In the genomic region with DNA sequence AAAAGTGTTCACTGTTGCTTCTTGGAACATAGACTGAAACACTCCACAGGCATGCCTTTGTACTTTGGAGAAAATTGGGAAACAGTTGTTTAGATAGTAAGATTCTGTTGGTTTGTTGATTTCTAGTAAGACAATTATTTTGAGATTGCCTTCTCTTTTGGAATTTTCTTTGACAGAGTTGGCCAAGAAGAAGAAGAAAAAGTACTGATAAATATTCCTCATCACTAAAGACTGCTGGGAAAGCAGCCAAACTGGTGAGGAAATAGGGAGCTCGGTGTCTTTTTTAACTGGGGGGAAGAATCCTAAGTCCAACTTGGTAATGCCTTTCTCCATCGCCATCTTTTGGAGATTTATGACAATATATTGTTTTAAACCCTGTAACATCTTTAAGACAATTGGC, we compare ENCODE assay signal across 28 cellular contexts.
A peak's percentile ranks its signal among the peaks of the same experiment; 100 is the strongest.
DNase-seq lines count a peak whose midpoint lies in the region; ATAC-seq and TF ChIP-seq lines count a peak whose summit lies in the region.
"Had no signal": no experiment of that assay in that cellular context is flagged by ENCODE, and none has a peak within 500 bp of the region (broad histone marks: within the 10 kb centered on the region; RNA-seq: fewer than 3 reads in every experiment).

No MANE protein-coding gene starts in this region.

- no peak overlapping the region for H2BK15ac ChIP-seq in neuronal stem cell (ENCODE audit: low read length)

- H3K23ac ChIP-seq in neuronal stem cell (ENCODE audit: low read depth, low read length, poor library complexity), result no peak overlapping the region

- intact Hi-C loops in sciatic nerve (cut with DNase I) (no loop called here), PC-9 (cut with micrococcal nuclease; ENCODE audit: unreplicated experiment) (no loop called here)

- no peaks in the 10 kb centered on the region for H3K9me3 ChIP-seq in fibroblast of lung (ENCODE audit: control insufficient read depth, insufficient read depth, low read depth, low read length)
- no peaks in the 10 kb centered on the region for H3K9me3 ChIP-seq in suprapubic skin
- H3K9me3 ChIP-seq in neuronal stem cell (replicated peaks in 1 of 2; ENCODE audit: control insufficient read depth in 2 of 2, insufficient read depth in 1 of 2, low read depth in 1 of 2, low read length in 2 of 2), result no peaks in the 10 kb centered on the region
- H3K9me3 ChIP-seq in PC-9 (ENCODE audit: insufficient read depth, low read depth), result no peaks in the 10 kb centered on the region
- H3K9me3 ChIP-seq: gastrocnemius medialis, ovary, upper lobe of left lung had no signal

- CTCF ChIA-PET in PC-9 (lab: Charles Lee), result no interaction called here

- H4K20me1 ChIP-seq in fibroblast of lung (ENCODE audit: control insufficient read depth, extremely low read depth, insufficient read depth, low read length) (no peaks in the 10 kb centered on the region), PC-9 (ENCODE audit: insufficient read depth) (no peaks in the 10 kb centered on the region)

- no peak overlapping the region for H2AK5ac ChIP-seq in neuronal stem cell (ENCODE audit: low read depth, low read length)

- BruUV-seq in PC-9 (replicated peaks; lab: Mats Ljungman, UMichigan), result no TSS peak

- H2BK5ac ChIP-seq in neuronal stem cell (ENCODE audit: low read length), result no peak overlapping the region

- no peak overlapping the region for H3K4me3 ChIP-seq in fibroblast of lung (replicated peaks in 1 of 4; ENCODE audit: control extremely low read depth in 1 of 4, insufficient read depth in 1 of 4, low read depth in 3 of 4, low read length in 4 of 4)
- no peak overlapping the region for H3K4me3 ChIP-seq in suprapubic skin
- H3K4me3 ChIP-seq in neuronal stem cell (ENCODE audit: low read length in 2 of 2), result no peak overlapping the region
- no peak overlapping the region for H3K4me3 ChIP-seq in PC-9
- H3K4me3 ChIP-seq: gastrocnemius medialis, GM12878, ovary, skin epidermis, upper lobe of left lung had no signal

- H3K9me2 ChIP-seq in PC-9 (ENCODE audit: insufficient read depth), result no peaks in the 10 kb centered on the region

- H3K79me2 ChIP-seq in fibroblast of lung (ENCODE audit: control insufficient read depth, insufficient read depth, low read length) (no peaks in the 10 kb centered on the region), PC-9 (ENCODE audit: low read depth) (no peaks in the 10 kb centered on the region)

- no peak overlapping the region for H2AFZ ChIP-seq in fibroblast of lung (ENCODE audit: low read length)
- H2AFZ ChIP-seq in neuronal stem cell (ENCODE audit: low read length), result no peak overlapping the region
- H2AFZ ChIP-seq in PC-9, result no peak overlapping the region

- H3K36me3 ChIP-seq in fibroblast of lung (ENCODE audit: control insufficient read depth, insufficient read depth, low read length), result no peaks in the 10 kb centered on the region
- H3K36me3 ChIP-seq in suprapubic skin, result no peaks in the 10 kb centered on the region
- H3K36me3 ChIP-seq in neuronal stem cell (replicated peaks in 1 of 2; ENCODE audit: control insufficient read depth in 2 of 2, insufficient read depth in 2 of 2, low read length in 2 of 2), result no peaks in the 10 kb centered on the region
- no peaks in the 10 kb centered on the region for H3K36me3 ChIP-seq in PC-9 (ENCODE audit: low read depth)
- H3K36me3 ChIP-seq: gastrocnemius medialis, ovary, upper lobe of left lung had no signal

- no peak overlapping the region for H3K9ac ChIP-seq in fibroblast of lung (ENCODE audit: insufficient read depth, low read length)
- H3K9ac ChIP-seq in neuronal stem cell (ENCODE audit: low read depth, low read length, poor library complexity), result no peak overlapping the region

- H4K8ac ChIP-seq in neuronal stem cell (ENCODE audit: low read depth, low read length), result no peak overlapping the region

- no peak overlapping the region for H3K4ac ChIP-seq in neuronal stem cell (ENCODE audit: low read length)

- no peaks in the 10 kb centered on the region for H3K79me1 ChIP-seq in neuronal stem cell (ENCODE audit: low read depth, low read length)

- H2BK120ac ChIP-seq in neuronal stem cell (ENCODE audit: low read depth, low read length), result no peak overlapping the region

- H4K91ac ChIP-seq in neuronal stem cell (ENCODE audit: low read depth, low read length, poor library complexity), result no peak overlapping the region

- no peak overlapping the region for H3K4me2 ChIP-seq in fibroblast of lung (ENCODE audit: extremely low read depth, insufficient read depth, low read length)
- no peak overlapping the region for H3K4me2 ChIP-seq in neuronal stem cell (ENCODE audit: insufficient read depth, low read length, poor library complexity, severe bottlenecking)
- H3K4me2 ChIP-seq in PC-9, result no peak overlapping the region

- H3K27ac ChIP-seq in fibroblast of lung (ENCODE audit: insufficient read depth, low read length) (no peak overlapping the region), suprapubic skin (no peak overlapping the region), neuronal stem cell (replicated peaks; ENCODE audit: low read length) (no peak overlapping the region), PC-9 (no peak overlapping the region)
- H3K27ac ChIP-seq: gastrocnemius medialis, HL-60, ovary, skin epidermis, upper lobe of left lung had no signal

- ATAC-seq in sciatic nerve (peak; percentile 52), GM18511 (IDR thresholded peaks at IDR 0.05; ENCODE audit: unreplicated experiment) (no peak)
- ATAC-seq: activated CD4-positive, CD25-positive, alpha-beta regulatory T cell treated with anti-CD3 and anti-CD28 coated beads, Interleukin-2, amount 50 U/mL, for 24 hours; gastrocnemius medialis; Right ventricle myocardium inferior; stimulated activated memory B cell treated with anti-CD40 and anti-IgM and Interleukin-4, amounts not matched to agents 10 μg/mL and 1 μg/mL and 100 μg/mL, for 72 hours had no signal

- H3K14ac ChIP-seq in neuronal stem cell (ENCODE audit: low read length), result no peak overlapping the region

- POLR2A ChIA-PET in PC-9 (lab: Charles Lee; ENCODE audit: unreplicated experiment), result no interaction called here

- peak; percentile 39 for DNase-seq in EH (ENCODE audit: low read depth)
- peak; percentile 53 for DNase-seq in NCI-H226
- DNase-seq in fibroblast of lung (ENCODE audit: low read depth in 2 of 2), result peak; percentile 0 to 37
- no peak for DNase-seq in sciatic nerve (ENCODE audit: low spot score)
- DNase-seq in suprapubic skin (ENCODE audit: low spot score in 2 of 2), result no peak
- no peak for DNase-seq in neuronal stem cell (ENCODE audit: low spot score)
- DNase-seq in PC-9, result no peak
- DNase-seq: activated CD4-positive, alpha-beta T cell treated with anti-CD3 and anti-CD28 coated beads, Interleukin-2, amount 50 U/mL, for 4 hours; activated naive CD4-positive, alpha-beta T cell treated with anti-CD3 and anti-CD28 coated beads for 36 hours; AML-193; amniotic stem cell; CD4-positive, alpha-beta T cell; gastrocnemius medialis; KG1; mammary epithelial cell; NCI-H2029 treated with DMSO at 0.1 percent for 48 hours; NCI-H526 treated with DMSO at 0.1 percent for 48 hours; ovary; substantia nigra; T-helper 2 cell; upper lobe of left lung had no signal

- 46% methylated on average over 2 of the region's 2 CpGs for WGBS in suprapubic skin
- no CpG with 5 or more reads among the region's 2 CpGs for WGBS in neuronal stem cell (ENCODE audit: extremely low coverage in 2 of 2, insufficient read length in 2 of 2, insufficient replicate concordance in 1 of 2), 2 donors

- TF ChIP-seq CTCF in fibroblast of lung (conservative IDR thresholded peaks at IDR 0.05 in 1 of 2, IDR thresholded peaks at IDR 0.05 in 1 of 2; ENCODE audit: low read depth in 1 of 2, low read length in 2 of 2) (no peak), suprapubic skin (IDR thresholded peaks at IDR 0.05) (no peak), PC-9 (conservative IDR thresholded peaks at IDR 0.05) (no peak)

- no peak overlapping the region for H3K18ac ChIP-seq in neuronal stem cell (ENCODE audit: low read length)

- TF ChIP-seq POLR2A in suprapubic skin (IDR thresholded peaks at IDR 0.05), result no peak

- H3K4me1 ChIP-seq in fibroblast of lung (ENCODE audit: control insufficient read depth, extremely low read depth, insufficient read depth, low read length), result no peaks in the 10 kb centered on the region
- H3K4me1 ChIP-seq in suprapubic skin, result no peaks in the 10 kb centered on the region
- no peaks in the 10 kb centered on the region for H3K4me1 ChIP-seq in neuronal stem cell (ENCODE audit: control insufficient read depth in 2 of 2, insufficient read depth in 1 of 2, low read depth in 1 of 2, low read length in 2 of 2)
- no peaks in the 10 kb centered on the region for H3K4me1 ChIP-seq in PC-9 (replicated peaks; ENCODE audit: insufficient read depth)
- H3K4me1 ChIP-seq: gastrocnemius medialis, upper lobe of left lung had no signal

- no peak overlapping the region for H2BK12ac ChIP-seq in neuronal stem cell (ENCODE audit: low read length)

- no peaks in the 10 kb centered on the region for H3F3A ChIP-seq in PC-9 (ENCODE audit: insufficient read depth, low read depth)

- TF ChIP-seq EP300 in suprapubic skin (IDR thresholded peaks at IDR 0.05), result no peak

- H3K27me3 ChIP-seq in fibroblast of lung (ENCODE audit: control insufficient read depth, insufficient read depth, low read length) (no peaks in the 10 kb centered on the region), suprapubic skin (no peaks in the 10 kb centered on the region), neuronal stem cell (ENCODE audit: control insufficient read depth in 3 of 3, insufficient read depth in 3 of 3, low read depth in 1 of 3, low read length in 3 of 3) (no peaks in the 10 kb centered on the region), PC-9 (ENCODE audit: insufficient read depth, low read depth) (no peaks in the 10 kb centered on the region)
- H3K27me3 ChIP-seq: gastrocnemius medialis, ovary, upper lobe of left lung had no signal

Comparison
In these comparisons a context has a peak if more than half of its experiments do, and no peak if none do; other contexts are left out.
1. DNase-seq: peak in EH (single experiment), NCI-H226 (single experiment) and fibroblast of lung (2 of 2); none in sciatic nerve (single experiment), suprapubic skin (0 of 2), neuronal stem cell (single experiment) and PC-9 (0 of 2).